ENCODE assay signal across 8 cellular contexts in genomic region chr7:34675749-34676374, GRCh38. TPM values are rescaled to one million over a fixed set of nuclear protein-coding genes. Genes with fewer than 3 reads are reported as not detected.
DNase-seq lines count a peak whose midpoint lies in the region; ATAC-seq and TF ChIP-seq lines count a peak whose summit lies in the region.

No MANE protein-coding gene starts in this region.

- no peak overlapping the region for H3K27ac Mint-ChIP-seq in stimulated activated effector memory CD8-positive, alpha-beta T cell treated with anti-CD3 and anti-CD28 coated beads, Interleukin-12 subunit alpha, Interleukin-12 subunit beta, amount 100 ng/mL, for 72 hours
- no peak overlapping the region for H3K27ac Mint-ChIP-seq in T-helper 2 cell treated with Interferon-gamma antibody and Interleukin-4, amounts not matched to agents 5 μg/mL and 100 μg/mL, for 36 hours

- CTCF ChIA-PET in AG04449 (lab: Yijun Ruan, JAX) = interaction anchor here (1.0 to 1.9 kb wide), 6 partner anchors 9 to 23 kb away, joined by 3 to 7 read pairs (median 3); no protein-coding TSS in a partner anchor

- H3K36me3 ChIP-seq in OCI-LY3 (replicated peaks; ENCODE audit: low read depth, low read length) = no peaks in the 10 kb centered on the region
- no peaks in the 10 kb centered on the region for H3K36me3 ChIP-seq in fibroblast of lung (ENCODE audit: control insufficient read depth, insufficient read depth, low read length)

- H3K79me2 ChIP-seq in OCI-LY3 (ENCODE audit: low read length) (no peaks in the 10 kb centered on the region), fibroblast of lung (ENCODE audit: control insufficient read depth, insufficient read depth, low read length) (no peaks in the 10 kb centered on the region)

- no peaks in the 10 kb centered on the region for H3K4me1 Mint-ChIP-seq in stimulated activated effector memory CD8-positive, alpha-beta T cell treated with anti-CD3 and anti-CD28 coated beads, Interleukin-12 subunit alpha, Interleukin-12 subunit beta, amount 100 ng/mL, for 72 hours
- no peaks in the 10 kb centered on the region for H3K4me1 Mint-ChIP-seq in T-helper 2 cell treated with Interferon-gamma antibody and Interleukin-4, amounts not matched to agents 5 μg/mL and 100 μg/mL, for 36 hours (ENCODE audit: low read depth)

- H4K20me1 ChIP-seq in OCI-LY3 (ENCODE audit: insufficient read depth, low read length) (no peaks in the 10 kb centered on the region), fibroblast of lung (ENCODE audit: control insufficient read depth, extremely low read depth, insufficient read depth, low read length) (no peaks in the 10 kb centered on the region)

- no peaks in the 10 kb centered on the region for H3K36me3 Mint-ChIP-seq in stimulated activated effector memory CD8-positive, alpha-beta T cell treated with anti-CD3 and anti-CD28 coated beads, Interleukin-12 subunit alpha, Interleukin-12 subunit beta, amount 100 ng/mL, for 72 hours
- H3K36me3 Mint-ChIP-seq in T-helper 2 cell treated with Interferon-gamma antibody and Interleukin-4, amounts not matched to agents 5 μg/mL and 100 μg/mL, for 36 hours (ENCODE audit: low read depth) = no peaks in the 10 kb centered on the region

- no peaks in the 10 kb centered on the region for H3K9me3 Mint-ChIP-seq in stimulated activated effector memory CD8-positive, alpha-beta T cell treated with anti-CD3 and anti-CD28 coated beads, Interleukin-12 subunit alpha, Interleukin-12 subunit beta, amount 100 ng/mL, for 72 hours
- H3K9me3 Mint-ChIP-seq in T-helper 2 cell treated with Interferon-gamma antibody and Interleukin-4, amounts not matched to agents 5 μg/mL and 100 μg/mL, for 36 hours = no peaks in the 10 kb centered on the region

- no peak overlapping the region for H3K4me3 Mint-ChIP-seq in stimulated activated effector memory CD8-positive, alpha-beta T cell treated with anti-CD3 and anti-CD28 coated beads, Interleukin-12 subunit alpha, Interleukin-12 subunit beta, amount 100 ng/mL, for 72 hours
- H3K4me3 Mint-ChIP-seq in T-helper 2 cell treated with Interferon-gamma antibody and Interleukin-4, amounts not matched to agents 5 μg/mL and 100 μg/mL, for 36 hours = no peak overlapping the region

- DNase-seq in AG04449 (ENCODE audit: low read depth, low spot score) (no peak), fibroblast of lung (ENCODE audit: low read depth in 2 of 2) (peak; percentile 6 to 11)
- no peak for DNase-seq in stimulated activated effector memory CD8-positive, alpha-beta T cell treated with anti-CD3 and anti-CD28 coated beads, Interleukin-12 subunit alpha, Interleukin-12 subunit beta, amount 100 ng/mL, for 72 hours (ENCODE audit: low spot score in 2 of 2)
- DNase-seq in T-helper 2 cell treated with Interferon-gamma antibody and Interleukin-4, amounts not matched to agents 5 μg/mL and 100 μg/mL, for 36 hours (ENCODE audit: low spot score) = no peak

- ATAC-seq in HG02870 (IDR thresholded peaks at IDR 0.05; ENCODE audit: unreplicated experiment) (peak; percentile 73), GM21360 (IDR thresholded peaks at IDR 0.05; ENCODE audit: unreplicated experiment) (no peak)
- peak; percentile 58 for ATAC-seq in stimulated activated effector memory CD8-positive, alpha-beta T cell treated with anti-CD3 and anti-CD28 coated beads, Interleukin-12 subunit alpha, Interleukin-12 subunit beta, amount 100 ng/mL, for 72 hours

- H3K4me1 ChIP-seq in OCI-LY3 (ENCODE audit: low read length) (no peaks in the 10 kb centered on the region), fibroblast of lung (ENCODE audit: control insufficient read depth, extremely low read depth, insufficient read depth, low read length) (no peaks in the 10 kb centered on the region)

- POLR2A ChIA-PET in AG04449 (lab: Yijun Ruan, JAX) = no interaction called here

- H3K27me3 Mint-ChIP-seq in T-helper 2 cell treated with Interferon-gamma antibody and Interleukin-4, amounts not matched to agents 5 μg/mL and 100 μg/mL, for 36 hours (ENCODE audit: low read depth) = no peaks in the 10 kb centered on the region

- H3K27me3 ChIP-seq in OCI-LY3 (ENCODE audit: low read depth, low read length) (no peaks in the 10 kb centered on the region), fibroblast of lung (ENCODE audit: control insufficient read depth, insufficient read depth, low read length) (no peaks in the 10 kb centered on the region)

- no peaks in the 10 kb centered on the region for H3K9me3 ChIP-seq in OCI-LY3 (ENCODE audit: insufficient read depth, low read length)
- H3K9me3 ChIP-seq in fibroblast of lung (ENCODE audit: control insufficient read depth, insufficient read depth, low read depth, low read length) = no peaks in the 10 kb centered on the region

- peak; percentile 26 for TF ChIP-seq CTCF in AG04449 (IDR thresholded peaks at IDR 0.05; ENCODE audit: insufficient read depth, low read length, missing control alignments)
- TF ChIP-seq CTCF in GM12872 (IDR thresholded peaks at IDR 0.05; ENCODE audit: insufficient read depth, low read depth, low read length) = peak; percentile 69
- TF ChIP-seq CTCF in OCI-LY3 (IDR thresholded peaks at IDR 0.05; ENCODE audit: low read depth, low read length) = peak; percentile 78
- peak; percentile 19 to 43 for TF ChIP-seq CTCF in fibroblast of lung (conservative IDR thresholded peaks at IDR 0.05 in 1 of 2, IDR thresholded peaks at IDR 0.05 in 1 of 2; ENCODE audit: low read depth in 1 of 2, low read length in 2 of 2)

- H3K4me2 ChIP-seq in OCI-LY3 (ENCODE audit: low read length) = no peak overlapping the region
- no peak overlapping the region for H3K4me2 ChIP-seq in fibroblast of lung (ENCODE audit: extremely low read depth, insufficient read depth, low read length)

- no peak overlapping the region for H2AFZ ChIP-seq in OCI-LY3 (ENCODE audit: low read depth, low read length)
- no peak overlapping the region for H2AFZ ChIP-seq in fibroblast of lung (ENCODE audit: low read length)

- H3K27ac ChIP-seq in OCI-LY3 (ENCODE audit: low read length) = no peak overlapping the region
- no peak overlapping the region for H3K27ac ChIP-seq in fibroblast of lung (ENCODE audit: insufficient read depth, low read length)

- H3K4me3 ChIP-seq in AG04449 (ENCODE audit: low read depth, low read length) = no peak overlapping the region
- no peak overlapping the region for H3K4me3 ChIP-seq in OCI-LY3 (ENCODE audit: low read length)
- no peak overlapping the region for H3K4me3 ChIP-seq in fibroblast of lung (replicated peaks in 1 of 4; ENCODE audit: control extremely low read depth in 1 of 4, insufficient read depth in 1 of 4, low read depth in 3 of 4, low read length in 4 of 4)

- H3K9ac ChIP-seq in OCI-LY3 (ENCODE audit: low read length) (no peak overlapping the region), fibroblast of lung (ENCODE audit: insufficient read depth, low read length) (no peak overlapping the region)

RNA-seq across cellular contexts. Expression of gene NPSR1, which starts 17.8 kb away (rescaled TPM):
- not detected in 2 replicates for total RNA-seq in fibroblast of lung
- not detected in 2 replicates for polyA plus RNA-seq in fibroblast of lung
- not detected in 2 replicates for polyA plus RNA-seq in fibroblast of lung (2012)
- not detected in 2 replicates for polyA minus RNA-seq in fibroblast of lung (ENCODE audit: low replicate concordance)

Comparison
In these comparisons a context has a peak if more than half of its experiments do, and no peak if none do; other contexts are left out.
1. DNase-seq: peak in fibroblast of lung (2 of 2); none in AG04449 (single experiment), stimulated activated effector memory CD8-positive, alpha-beta T cell treated with anti-CD3 and anti-CD28 coated beads, Interleukin-12 subunit alpha, Interleukin-12 subunit beta, amount 100 ng/mL, for 72 hours (0 of 2) and T-helper 2 cell treated with Interferon-gamma antibody and Interleukin-4, amounts not matched to agents 5 μg/mL and 100 μg/mL, for 36 hours (single experiment).
2. CTCF ChIP-seq: peak in every context shown above with its lines; median percentile 78 in OCI-LY3; 69 in GM12872; 31 in fibroblast of lung; 26 in AG04449.